ENCODE assay signal across 21 cellular contexts in genomic region chr7:36343548-36343947, GRCh38. TPM values are rescaled to one million over a fixed set of nuclear protein-coding genes. Genes with fewer than 3 reads are reported as not detected.
DNase-seq lines count a peak whose midpoint lies in the region; ATAC-seq, FAIRE-seq and TF ChIP-seq lines count a peak whose summit lies in the region.
"Had no signal": no experiment of that assay in that cellular context is flagged by ENCODE, and none has a peak within 500 bp of the region (broad histone marks: within the 10 kb centered on the region; RNA-seq: fewer than 3 reads in every experiment).

No MANE protein-coding gene starts in this region.

- no TSS peak for BruUV-seq in HepG2 (replicated peaks; lab: Mats Ljungman, UMichigan)

- H3K36me3 Mint-ChIP-seq in WTC11: no peaks in the 10 kb centered on the region
- H3K36me3 Mint-ChIP-seq: CD8-positive, alpha-beta T cell had no signal

- no peaks in the 10 kb centered on the region for H3K36me3 ChIP-seq in HepG2 (replicated peaks in 1 of 2; ENCODE audit: control insufficient read depth in 1 of 2, insufficient read depth in 2 of 2, low read length in 2 of 2)
- no peaks in the 10 kb centered on the region for H3K36me3 ChIP-seq in right lobe of liver
- H3K36me3 ChIP-seq: BLaER1 treated with 17β-estradiol and CSF1 and Interleukin-3, amounts not matched to agents 10 nM and 100 nM had no signal

- peaks cover 12% of the 10 kb centered on the region for H3K9me3 Mint-ChIP-seq in WTC11
- H3K9me3 Mint-ChIP-seq: CD4-positive, alpha-beta T cell; CD8-positive, alpha-beta T cell had no signal

- TF ChIP-seq POLR2A in HepG2 (IDR thresholded peaks at IDR 0.05; ENCODE audit: insufficient read depth in 1 of 2, low read depth in 2 of 2, low read length in 2 of 2) (no peak), right lobe of liver (IDR thresholded peaks at IDR 0.05) (no peak)

- H3K27ac ChIP-seq in HepG2 (ENCODE audit: extremely low read length, insufficient read depth, low read length) (no peak overlapping the region), right lobe of liver (no peak overlapping the region)
- H3K27ac ChIP-seq: 22Rv1; A549; BLaER1 treated with 17β-estradiol and CSF1 and Interleukin-3, amounts not matched to agents 10 nM and 100 nM; C4-2B had no signal

- peaks cover 7% of the 10 kb centered on the region; the same call in 1 of the 2 replicates for H3K4me1 ChIP-seq in HepG2 (ENCODE audit: insufficient read depth, low read length)
- H3K4me1 ChIP-seq in right lobe of liver: no peaks in the 10 kb centered on the region
- H3K4me1 ChIP-seq: Caco-2 had no signal

- no peak overlapping the region for H3K4me2 ChIP-seq in HepG2 (ENCODE audit: low read depth, low read length)
- H3K4me2 ChIP-seq: A549 had no signal

- H3K4me3 Mint-ChIP-seq in WTC11: no peak overlapping the region
- H3K4me3 Mint-ChIP-seq: B cell; CD4-positive, alpha-beta T cell; CD8-positive, alpha-beta T cell had no signal

- no peak for ATAC-seq in HepG2
- no peak for ATAC-seq in right lobe of liver
- ATAC-seq in WTC11: no peak
- ATAC-seq: A549; CD8-positive, alpha-beta T cell; GM12878 had no signal

- H3K79me2 ChIP-seq in HepG2 (ENCODE audit: insufficient read depth, low read length): no peaks in the 10 kb centered on the region

- 47% methylated on average over 1 of the region's 1 CpG for WGBS in HepG2 (ENCODE audit: low lambda C conversion rate)
- WGBS in right lobe of liver (ENCODE audit: insufficient coverage, low coverage, low lambda C conversion rate, missing lambda C conversion rate): 58% methylated on average over 1 of the region's 1 CpG

- H3K27me3 ChIP-seq in HepG2 (ENCODE audit: control insufficient read depth in 1 of 2, insufficient read depth in 2 of 2, low read length in 2 of 2): no peaks in the 10 kb centered on the region
- no peaks in the 10 kb centered on the region for H3K27me3 ChIP-seq in right lobe of liver
- H3K27me3 ChIP-seq: BLaER1 treated with 17β-estradiol and CSF1 and Interleukin-3, amounts not matched to agents 10 nM and 100 nM had no signal

- CTCF ChIA-PET in HepG2 (lab: Yijun Ruan, JAX; ENCODE audit: low intra/inter-chr PET ratio, low total read pairs) (no interaction called here), WTC11 (lab: Charles Lee) (no interaction called here)

- TF ChIP-seq CTCF in HepG2 (CRISPR knock-in tag; IDR thresholded peaks at IDR 0.05): no peak
- TF ChIP-seq CTCF in right lobe of liver (IDR thresholded peaks at IDR 0.05): no peak
- no peak for TF ChIP-seq CTCF in WTC11 (IDR thresholded peaks at IDR 0.05)

- DNase-seq in HepG2 (ENCODE audit: low spot score): no peak
- no peak for DNase-seq in right lobe of liver
- no peak for DNase-seq in WTC11 (ENCODE audit: low spot score)
- no peak for DNase-seq in HuH-7 (ENCODE audit: low spot score)
- no peak for DNase-seq in NCI-H446 (lab: John Stamatoyannopoulos, UW)
- DNase-seq: AML-193; Caco-2; Calu3; CD4-positive, alpha-beta T cell; CD8-positive, alpha-beta T cell; DMS79 treated with DMSO at 0.1 percent for 48 hours; GDM1 had no signal

- no peaks in the 10 kb centered on the region for H3K9me3 ChIP-seq in HepG2 (ENCODE audit: low read length)
- H3K9me3 ChIP-seq in right lobe of liver: no peaks in the 10 kb centered on the region
- H3K9me3 ChIP-seq: A549 had no signal

- no peak overlapping the region for H3K9ac ChIP-seq in HepG2 (ENCODE audit: insufficient read depth, low read depth, low read length)
- H3K9ac ChIP-seq: BLaER1 treated with 17β-estradiol and CSF1 and Interleukin-3, amounts not matched to agents 10 nM and 100 nM had no signal

- TF ChIP-seq RAD21 in HepG2 (CRISPR knock-in tag; IDR thresholded peaks at IDR 0.05): no peak

- peaks cover 4% of the 10 kb centered on the region; the same call in 1 of the 2 replicates for H3K27me3 Mint-ChIP-seq in WTC11 (ENCODE audit: low read depth)

- H4K20me1 ChIP-seq in HepG2 (ENCODE audit: insufficient read depth, low read length): no peaks in the 10 kb centered on the region
- H4K20me1 ChIP-seq: BLaER1 treated with 17β-estradiol and CSF1 and Interleukin-3, amounts not matched to agents 10 nM and 100 nM had no signal

- no peak overlapping the region for H2AFZ ChIP-seq in HepG2 (ENCODE audit: low read length)

- H3K4me3 ChIP-seq in HepG2 (replicated peaks in 1 of 3; ENCODE audit: insufficient read depth in 1 of 3, low read depth in 2 of 3, low read length in 3 of 3): no peak overlapping the region
- H3K4me3 ChIP-seq in right lobe of liver: no peak overlapping the region
- H3K4me3 ChIP-seq: A549; BLaER1 treated with 17β-estradiol and CSF1 and Interleukin-3, amounts not matched to agents 10 nM and 100 nM; GM12878 had no signal

- no peaks in the 10 kb centered on the region for H3K4me1 Mint-ChIP-seq in WTC11
- H3K4me1 Mint-ChIP-seq: B cell had no signal

- FAIRE-seq in HepG2 (lab: Jason Lieb, UNC): no peak
- FAIRE-seq: A549, D721Med, GM12878, GM12892, GM18507 had no signal

- TF ChIP-seq EP300 in HepG2 (IDR thresholded peaks at IDR 0.05; ENCODE audit: low read depth in 2 of 2, low read length in 2 of 2): no peak
- TF ChIP-seq EP300 in HepG2 (CRISPR knock-in tag; IDR thresholded peaks at IDR 0.05; ENCODE audit: borderline replicate concordance): no peak

- POLR2A ChIA-PET in HepG2 (lab: Yijun Ruan, JAX) (no interaction called here), WTC11 (lab: Charles Lee) (no interaction called here)

- no peak overlapping the region for H3K27ac Mint-ChIP-seq in WTC11
- H3K27ac Mint-ChIP-seq: B cell; CD4-positive, alpha-beta T cell; CD8-positive, alpha-beta T cell had no signal

- in situ Hi-C loops in HepG2 (cut with HindIII; ENCODE audit: extremely low pct_ligation_motif_present, low pct_unique_long_range_greater_than_20kb): no loop called here

- intact Hi-C loops in HepG2 (cut with micrococcal nuclease; ENCODE audit: unreplicated experiment): no loop called here
- intact Hi-C loops in right lobe of liver (cut with DNase I): no loop called here

TF ChIP-seq in HepG2, 621 proteins besides CTCF, POLR2A, EP300 and RAD21:
- peak; percentile 54 for TF ChIP-seq HNRNPK (IDR thresholded peaks at IDR 0.05; ENCODE audit: low read depth, low read length, poor library complexity, severe bottlenecking)
- no peak for TF ChIP-seq ZBTB37 (CRISPR knock-in tag; IDR thresholded peaks at IDR 0.05)

TF ChIP-seq in WTC11, 78 proteins besides CTCF, POLR2A, EP300 and RAD21 (continues in another document):
- TF ChIP-seq ZNF219 (CRISPR knock-in tag; IDR thresholded peaks at IDR 0.05; ENCODE audit: borderline replicate concordance): no peak
- TF ChIP-seq, protein P1, sequence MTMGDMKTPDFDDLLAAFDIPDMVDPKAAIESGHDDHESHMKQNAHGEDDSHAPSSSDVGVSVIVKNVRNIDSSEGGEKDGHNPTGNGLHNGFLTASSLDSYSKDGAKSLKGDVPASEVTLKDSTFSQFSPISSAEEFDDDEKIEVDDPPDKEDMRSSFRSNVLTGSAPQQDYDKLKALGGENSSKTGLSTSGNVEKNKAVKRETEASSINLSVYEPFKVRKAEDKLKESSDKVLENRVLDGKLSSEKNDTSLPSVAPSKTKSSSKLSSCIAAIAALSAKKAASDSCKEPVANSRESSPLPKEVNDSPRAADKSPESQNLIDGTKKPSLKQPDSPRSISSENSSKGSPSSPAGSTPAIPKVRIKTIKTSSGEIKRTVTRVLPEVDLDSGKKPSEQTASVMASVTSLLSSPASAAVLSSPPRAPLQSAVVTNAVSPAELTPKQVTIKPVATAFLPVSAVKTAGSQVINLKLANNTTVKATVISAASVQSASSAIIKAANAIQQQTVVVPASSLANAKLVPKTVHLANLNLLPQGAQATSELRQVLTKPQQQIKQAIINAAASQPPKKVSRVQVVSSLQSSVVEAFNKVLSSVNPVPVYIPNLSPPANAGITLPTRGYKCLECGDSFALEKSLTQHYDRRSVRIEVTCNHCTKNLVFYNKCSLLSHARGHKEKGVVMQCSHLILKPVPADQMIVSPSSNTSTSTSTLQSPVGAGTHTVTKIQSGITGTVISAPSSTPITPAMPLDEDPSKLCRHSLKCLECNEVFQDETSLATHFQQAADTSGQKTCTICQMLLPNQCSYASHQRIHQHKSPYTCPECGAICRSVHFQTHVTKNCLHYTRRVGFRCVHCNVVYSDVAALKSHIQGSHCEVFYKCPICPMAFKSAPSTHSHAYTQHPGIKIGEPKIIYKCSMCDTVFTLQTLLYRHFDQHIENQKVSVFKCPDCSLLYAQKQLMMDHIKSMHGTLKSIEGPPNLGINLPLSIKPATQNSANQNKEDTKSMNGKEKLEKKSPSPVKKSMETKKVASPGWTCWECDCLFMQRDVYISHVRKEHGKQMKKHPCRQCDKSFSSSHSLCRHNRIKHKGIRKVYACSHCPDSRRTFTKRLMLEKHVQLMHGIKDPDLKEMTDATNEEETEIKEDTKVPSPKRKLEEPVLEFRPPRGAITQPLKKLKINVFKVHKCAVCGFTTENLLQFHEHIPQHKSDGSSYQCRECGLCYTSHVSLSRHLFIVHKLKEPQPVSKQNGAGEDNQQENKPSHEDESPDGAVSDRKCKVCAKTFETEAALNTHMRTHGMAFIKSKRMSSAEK (CRISPR knock-in tag; IDR thresholded peaks at IDR 0.05; ENCODE audit: borderline replicate concordance): no peak
- no peak for TF ChIP-seq FOXJ3 (CRISPR knock-in tag; IDR thresholded peaks at IDR 0.05; ENCODE audit: borderline replicate concordance)

RNA-seq across cellular contexts. Expression of gene ANLN, which starts 46.1 kb away (rescaled TPM):
- total RNA-seq in HepG2 (2016; rRNA removed; fragmentation: Illumina TruSeq; extraction: Trizol) (38.8 and 72.0 TPM in 2 replicates), right lobe of liver (1 to 10 TPM in 4 of 6 experiments, under 1 TPM in 2; 0.44 to 7.8 (median 2.2) TPM), WTC11 (2021) (72.8 to 81.1 TPM (median 73.3 TPM) in 3 replicates)
- 5.1 and 7.8 TPM in 2 replicates for total RNA-seq in HepG2 (2016; cell fraction: cytosol; rRNA removed; fragmentation: Illumina TruSeq; extraction: Trizol; ENCODE audit: low read depth)
- 37.7 and 68.7 TPM in 2 replicates for total RNA-seq in HepG2 (2016; cell fraction: insoluble cytoplasmic fraction; rRNA removed; fragmentation: Illumina TruSeq; extraction: Trizol)
- 16.4 and 19.9 TPM in 2 replicates for total RNA-seq in HepG2 (2016; cell fraction: membrane; rRNA removed; fragmentation: Illumina TruSeq; extraction: Trizol)
- total RNA-seq in HepG2 (2016; cell fraction: nucleus; rRNA removed; fragmentation: Illumina TruSeq; extraction: Trizol): 96.5 and 107 TPM in 2 replicates
- polyA plus RNA-seq in HepG2 (2011; rRNA removed): 13.3 and 20.0 TPM in 2 replicates
- polyA plus RNA-seq in HepG2 (2011; cell fraction: cytosol; rRNA removed): 6.3 and 6.5 TPM in 2 replicates
- polyA plus RNA-seq in HepG2 (2011; cell fraction: nucleus; rRNA removed): 32.3 and 39.3 TPM in 2 replicates
- polyA plus RNA-seq in HepG2 (2012): 10.2 and 22.0 TPM in 2 replicates
- polyA plus RNA-seq in HepG2 (2016; cell fraction: cytosol; fragmentation: Illumina TruSeq; extraction: Trizol; ENCODE audit: low read depth): 1.8 and 2.1 TPM in 2 replicates
- polyA plus RNA-seq in HepG2 (2016; cell fraction: insoluble cytoplasmic fraction; fragmentation: Illumina TruSeq; extraction: Trizol; ENCODE audit: low read depth): 23.5 and 27.8 TPM in 2 replicates
- 4.8 and 5.6 TPM in 2 replicates for polyA plus RNA-seq in HepG2 (2016; cell fraction: membrane; fragmentation: Illumina TruSeq; extraction: Trizol; ENCODE audit: low read depth)
- polyA plus RNA-seq in HepG2 (2016; cell fraction: nucleus; fragmentation: Illumina TruSeq; extraction: Trizol; ENCODE audit: insufficient read depth, low read depth): 88.6 and 93.2 TPM in 2 replicates
- 64.2 and 214 TPM in 2 replicates for polyA minus RNA-seq in HepG2 (2011; rRNA and poly(A)+ RNA removed; ENCODE audit: low replicate concordance)
- 29.0 and 48.1 TPM in 2 replicates for polyA minus RNA-seq in HepG2 (2011; cell fraction: cytosol; rRNA and poly(A)+ RNA removed)
- 105 and 132 TPM in 2 replicates for polyA minus RNA-seq in HepG2 (2011; cell fraction: nucleus; rRNA and poly(A)+ RNA removed)

Comparison
In these comparisons a context has a peak if more than half of its experiments do, and no peak if none do; other contexts are left out.
1. Of the 50 proteins assayed by ChIP-seq in both HepG2 and WTC11: peak only in HepG2: none; only in WTC11: ZNF512; in both: none; in neither: 49.